ENCODE assay signal across 8 cellular contexts in the genomic region with DNA sequence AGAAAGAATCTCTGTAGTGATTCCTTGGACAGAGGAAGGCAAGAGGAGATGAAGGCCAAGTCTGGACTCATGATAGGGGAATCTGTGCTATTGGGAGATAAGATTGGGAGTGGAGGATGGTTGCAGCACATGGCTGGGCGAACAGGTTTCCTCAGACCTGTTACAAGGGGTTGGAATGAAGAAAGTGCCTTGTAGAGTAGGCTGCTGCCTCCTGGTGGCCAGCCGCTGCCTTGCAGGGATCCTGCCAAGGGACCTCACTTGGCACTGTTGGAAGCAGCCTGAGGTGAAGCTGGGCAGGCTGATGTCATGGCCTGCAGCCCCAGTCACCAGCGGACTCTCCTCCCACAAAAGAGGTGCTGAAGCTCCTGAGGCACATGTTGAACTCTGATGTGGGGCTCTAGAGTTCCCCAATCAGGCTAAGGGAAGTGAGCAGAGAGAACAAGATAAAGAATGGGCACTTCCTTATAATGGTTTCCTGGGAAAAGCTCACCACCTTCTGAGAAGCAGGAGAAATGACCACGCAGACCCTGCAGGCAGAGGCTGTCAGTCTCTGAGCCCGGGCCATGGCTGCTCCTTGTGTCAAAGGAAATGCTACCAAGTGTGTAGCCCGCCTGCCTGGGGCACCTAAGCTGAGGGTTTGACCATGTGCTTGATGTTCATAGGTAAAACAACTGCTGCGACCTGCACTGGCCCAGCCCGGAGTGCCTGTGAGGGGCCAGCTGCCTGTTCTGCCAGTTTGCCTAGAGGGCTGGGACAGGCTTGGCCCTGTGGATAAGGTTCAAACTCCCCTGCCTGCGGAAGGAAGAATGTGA. TPM values are rescaled to one million over a fixed set of nuclear protein-coding genes. Genes with fewer than 3 reads are reported as not detected.
DNase-seq lines count a peak whose midpoint lies in the region; ATAC-seq and TF ChIP-seq lines count a peak whose summit lies in the region.

No MANE protein-coding gene starts in this region.

- H3K4me3 Mint-ChIP-seq in GM23338: peak overlapping the region; percentile 80

- H2AFZ ChIP-seq in GM23338: no peak overlapping the region

- no peaks in the 10 kb centered on the region; the same call in 2 of the 3 replicates for H3K9me3 Mint-ChIP-seq in GM23338

- H3K4me1 Mint-ChIP-seq in GM23338: peaks cover 38% of the 10 kb centered on the region

- peak overlapping the region; percentile 89; the same call in 1 of the 2 replicates for H3K4me2 ChIP-seq in BLaER1
- 0 out of 2 replicates have a peak overlapping the region, but pooled peaks have one; percentile 33 for H3K4me2 ChIP-seq in GM23338

- no peaks in the 10 kb centered on the region for H3K9me3 ChIP-seq in BLaER1

- H3K27me3 ChIP-seq in BLaER1 (no peaks in the 10 kb centered on the region), GM23338 (ENCODE audit: insufficient read depth) (no peaks in the 10 kb centered on the region)

- H3K9ac ChIP-seq in BLaER1: no peak overlapping the region

- H3K4me3 ChIP-seq in BLaER1 (no peak overlapping the region), GM23338 (no peak overlapping the region), choroid plexus epithelial cell (ENCODE audit: low read depth, low read length) (no peak overlapping the region)

- peak overlapping the region; percentile 75; the same call in 1 of the 2 replicates for H3K27ac Mint-ChIP-seq in GM23338

- H3K36me3 ChIP-seq in BLaER1: peaks cover 30% of the 10 kb centered on the region
- no peaks in the 10 kb centered on the region for H3K36me3 ChIP-seq in GM23338 (ENCODE audit: insufficient read depth)

- H3K27ac ChIP-seq in BLaER1 (no peak overlapping the region), GM23338 (ENCODE audit: low read depth) (no peak overlapping the region)

- ATAC-seq in GM23338 (peak; percentile 58), HG02970 (IDR thresholded peaks at IDR 0.05; ENCODE audit: low FRiP score, unreplicated experiment) (no peak)

- H4K20me1 ChIP-seq in BLaER1 (peaks cover 14% of the 10 kb centered on the region), GM23338 (replicated peaks; ENCODE audit: insufficient read depth) (no peaks in the 10 kb centered on the region)

- no peaks in the 10 kb centered on the region for H3K79me2 ChIP-seq in GM23338 (replicated peaks; ENCODE audit: insufficient read depth)

- H3K27me3 Mint-ChIP-seq in GM23338 (ENCODE audit: insufficient read depth, low read depth, poor library complexity): peaks cover 22% of the 10 kb centered on the region

- peaks cover 13% of the 10 kb centered on the region; the same call in 1 of the 2 replicates for H3F3A ChIP-seq in GM23338 (replicated peaks; ENCODE audit: low read depth)

- DNase-seq in GM23338 (ENCODE audit: low spot score) (peak; percentile 96), NCI-H446 (lab: John Stamatoyannopoulos, UW) (peak; percentile 31 to 78), choroid plexus epithelial cell (ENCODE audit: low read depth) (peak; percentile 90), left kidney (ENCODE audit: low read depth, low spot score) (peak; percentile 88)
- DNase-seq in activated CD4-positive, alpha-beta T cell treated with anti-CD3 and anti-CD28 coated beads for 4 hours: peak; percentile 71 to 81
- DNase-seq in stimulated activated CD4-positive, alpha-beta T cell treated with anti-CD3 and anti-CD28 coated beads, Interleukin-2, amount 100 ng/mL, for 4 hours (ENCODE audit: low read depth): peak; percentile 67

- H3K36me3 Mint-ChIP-seq in GM23338 (ENCODE audit: low read depth): no peaks in the 10 kb centered on the region; the same call in 2 of the 3 replicates

- peaks cover 43% of the 10 kb centered on the region for H3K4me1 ChIP-seq in BLaER1
- peaks cover 15% of the 10 kb centered on the region for H3K4me1 ChIP-seq in GM23338 (ENCODE audit: insufficient read depth)

- TF ChIP-seq CTCF in GM23338 (conservative IDR thresholded peaks at IDR 0.05; ENCODE audit: low read depth in 2 of 2) (peak; percentile 89 to 96), choroid plexus epithelial cell (conservative IDR thresholded peaks at IDR 0.05; ENCODE audit: low read depth, low read length) (peak; percentile 97)

- H3K9me2 ChIP-seq in GM23338 (ENCODE audit: insufficient read depth): no peaks in the 10 kb centered on the region

TF ChIP-seq in GM23338, 12 proteins besides CTCF, POLR2A, EP300 and RAD21:
- TF ChIP-seq, protein P1, sequence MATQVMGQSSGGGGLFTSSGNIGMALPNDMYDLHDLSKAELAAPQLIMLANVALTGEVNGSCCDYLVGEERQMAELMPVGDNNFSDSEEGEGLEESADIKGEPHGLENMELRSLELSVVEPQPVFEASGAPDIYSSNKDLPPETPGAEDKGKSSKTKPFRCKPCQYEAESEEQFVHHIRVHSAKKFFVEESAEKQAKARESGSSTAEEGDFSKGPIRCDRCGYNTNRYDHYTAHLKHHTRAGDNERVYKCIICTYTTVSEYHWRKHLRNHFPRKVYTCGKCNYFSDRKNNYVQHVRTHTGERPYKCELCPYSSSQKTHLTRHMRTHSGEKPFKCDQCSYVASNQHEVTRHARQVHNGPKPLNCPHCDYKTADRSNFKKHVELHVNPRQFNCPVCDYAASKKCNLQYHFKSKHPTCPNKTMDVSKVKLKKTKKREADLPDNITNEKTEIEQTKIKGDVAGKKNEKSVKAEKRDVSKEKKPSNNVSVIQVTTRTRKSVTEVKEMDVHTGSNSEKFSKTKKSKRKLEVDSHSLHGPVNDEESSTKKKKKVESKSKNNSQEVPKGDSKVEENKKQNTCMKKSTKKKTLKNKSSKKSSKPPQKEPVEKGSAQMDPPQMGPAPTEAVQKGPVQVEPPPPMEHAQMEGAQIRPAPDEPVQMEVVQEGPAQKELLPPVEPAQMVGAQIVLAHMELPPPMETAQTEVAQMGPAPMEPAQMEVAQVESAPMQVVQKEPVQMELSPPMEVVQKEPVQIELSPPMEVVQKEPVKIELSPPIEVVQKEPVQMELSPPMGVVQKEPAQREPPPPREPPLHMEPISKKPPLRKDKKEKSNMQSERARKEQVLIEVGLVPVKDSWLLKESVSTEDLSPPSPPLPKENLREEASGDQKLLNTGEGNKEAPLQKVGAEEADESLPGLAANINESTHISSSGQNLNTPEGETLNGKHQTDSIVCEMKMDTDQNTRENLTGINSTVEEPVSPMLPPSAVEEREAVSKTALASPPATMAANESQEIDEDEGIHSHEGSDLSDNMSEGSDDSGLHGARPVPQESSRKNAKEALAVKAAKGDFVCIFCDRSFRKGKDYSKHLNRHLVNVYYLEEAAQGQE (IDR thresholded peaks at IDR 0.05; ENCODE audit: unreplicated experiment): no peak
- TF ChIP-seq EZH2 (IDR thresholded peaks at IDR 0.05; ENCODE audit: low read depth, unreplicated experiment) (no peak), CREB1 (CRISPR knock-in tag; IDR thresholded peaks at IDR 0.05; ENCODE audit: low read depth) (no peak), ZNF114 (CRISPR knock-in tag; IDR thresholded peaks at IDR 0.05) (no peak), POLR2AphosphoS5 (IDR thresholded peaks at IDR 0.05; ENCODE audit: low read depth) (no peak), JUNB (IDR thresholded peaks at IDR 0.05; ENCODE audit: unreplicated experiment) (no peak)
- TF ChIP-seq, protein P2, sequence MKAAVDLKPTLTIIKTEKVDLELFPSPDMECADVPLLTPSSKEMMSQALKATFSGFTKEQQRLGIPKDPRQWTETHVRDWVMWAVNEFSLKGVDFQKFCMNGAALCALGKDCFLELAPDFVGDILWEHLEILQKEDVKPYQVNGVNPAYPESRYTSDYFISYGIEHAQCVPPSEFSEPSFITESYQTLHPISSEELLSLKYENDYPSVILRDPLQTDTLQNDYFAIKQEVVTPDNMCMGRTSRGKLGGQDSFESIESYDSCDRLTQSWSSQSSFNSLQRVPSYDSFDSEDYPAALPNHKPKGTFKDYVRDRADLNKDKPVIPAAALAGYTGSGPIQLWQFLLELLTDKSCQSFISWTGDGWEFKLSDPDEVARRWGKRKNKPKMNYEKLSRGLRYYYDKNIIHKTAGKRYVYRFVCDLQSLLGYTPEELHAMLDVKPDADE (IDR thresholded peaks at IDR 0.05): no peak

RNA-seq across cellular contexts. Expression of a gene that starts 1.6 kb away (rescaled TPM):
- 10.5 and 13.3 TPM in 2 replicates for total RNA-seq in GM23338 (2014; rRNA removed; shearing (Covaris generic))
- 9.7 and 10.0 TPM in 2 replicates for polyA plus RNA-seq in GM23338 (2016; fragmentation: Nextera tagmentation; extraction: Ambion mirVana)

RNA-seq across cellular contexts. Expression of a gene that starts 37.4 kb away (rescaled TPM):
- 5.1 and 5.2 TPM in 2 replicates for total RNA-seq in GM23338 (2014; rRNA removed; shearing (Covaris generic))
- 2.1 and 3.1 TPM in 2 replicates for polyA plus RNA-seq in GM23338 (2016; fragmentation: Nextera tagmentation; extraction: Ambion mirVana)
